ENCODE assay signal across 13 cellular contexts in the genomic region with DNA sequence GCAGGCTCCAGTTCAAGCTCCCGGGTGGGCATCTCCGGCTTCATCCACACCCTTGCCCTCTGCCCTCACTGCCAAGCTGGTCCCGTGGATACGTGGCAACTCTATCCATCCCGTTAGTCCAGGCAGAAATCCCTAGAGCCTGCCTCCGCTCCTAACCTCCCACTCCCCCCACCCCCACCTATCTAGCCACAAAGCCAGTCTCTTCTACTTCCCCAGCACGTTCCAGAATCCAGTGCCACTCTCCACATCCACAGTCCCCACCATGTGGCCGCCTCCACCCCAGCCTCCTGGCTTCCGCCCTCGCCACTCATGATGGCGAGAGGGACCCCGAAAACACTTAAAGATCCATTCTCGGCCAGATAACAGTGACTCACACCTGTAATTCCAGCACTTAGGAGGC.
"Had no signal": no experiment of that assay in that cellular context is flagged by ENCODE, and none has a peak within 500 bp of the region (broad histone marks: within the 10 kb centered on the region; RNA-seq: fewer than 3 reads in every experiment).

No MANE protein-coding gene starts in this region.

- DNase-seq: activated effector memory CD4-positive, alpha-beta T cell treated with Interleukin-2 at 50 U/mL for 16 hours; amygdala; dermis blood vessel endothelial cell; gastrocnemius medialis; heart right ventricle; retina; stimulated activated CD4-positive, alpha-beta T cell treated with anti-CD3 and anti-CD28 coated beads, Interleukin-12 subunit alpha, Interleukin-12 subunit beta, amount 100 ng/mL, for 4 hours; stimulated activated CD4-positive, alpha-beta T cell treated with anti-CD3 and anti-CD28 coated beads, Interleukin-2, amount 100 ng/mL, for 24 hours; stimulated activated naive CD4-positive, alpha-beta T cell treated with Interleukin-2 at 50 U/mL for 16 hours; substantia nigra; T1000 had no signal

- H3K4me3 Mint-ChIP-seq: activated naive CD4-positive, alpha-beta T cell treated with anti-CD3 and anti-CD28 coated beads, Interleukin-2, amount 50 U/mL, for 24 hours; neural progenitor cell had no signal

- ATAC-seq: gastrocnemius medialis, heart right ventricle had no signal

- H3K27ac Mint-ChIP-seq: activated naive CD4-positive, alpha-beta T cell treated with anti-CD3 and anti-CD28 coated beads, Interleukin-2, amount 50 U/mL, for 24 hours; neural progenitor cell had no signal

- H3K9me3 Mint-ChIP-seq: activated naive CD4-positive, alpha-beta T cell treated with anti-CD3 and anti-CD28 coated beads, Interleukin-2, amount 50 U/mL, for 24 hours; neural progenitor cell had no signal

- H3K27me3 Mint-ChIP-seq: activated naive CD4-positive, alpha-beta T cell treated with anti-CD3 and anti-CD28 coated beads, Interleukin-2, amount 50 U/mL, for 24 hours had no signal
